In genomic region chr12:65567820-65568219, GRCh38 we compare ENCODE assay signal across 21 cellular contexts.
"Had no signal": no experiment of that assay in that cellular context is flagged by ENCODE, and none has a peak within 500 bp of the region (broad histone marks: within the 10 kb centered on the region; RNA-seq: fewer than 3 reads in every experiment).

No MANE protein-coding gene starts in this region.

- H3K9me3 ChIP-seq: ascending aorta, colonic mucosa, right lobe of liver, upper lobe of right lung had no signal

- H3K36me3 ChIP-seq: ascending aorta, colonic mucosa, right lobe of liver, upper lobe of right lung had no signal

- H3K27ac ChIP-seq: ascending aorta, colonic mucosa, right lobe of liver, upper lobe of right lung had no signal

- H3K9me3 Mint-ChIP-seq: activated CD4-positive, alpha-beta memory T cell treated with anti-CD3 and anti-CD28 coated beads for 36 hours; activated naive CD4-positive, alpha-beta T cell treated with anti-CD3 and anti-CD28 coated beads, Interleukin-2, amount 10 ng/mL, durations not matched to agents 7 days and 5 days; activated T-helper 2 cell treated with anti-CD3 and anti-CD28 coated beads, Interferon-gamma antibody, Interleukin-2, Interleukin-4, amounts not matched to agents 10 μg/mL and 5 μg/mL and 100 μg/mL, durations not matched to agents 14 hours and 24 hours and 36 hours; neural crest cell had no signal

- H3K27ac Mint-ChIP-seq: activated CD4-positive, alpha-beta memory T cell treated with anti-CD3 and anti-CD28 coated beads for 36 hours; activated CD8-positive, alpha-beta memory T cell treated with anti-CD3 and anti-CD28 coated beads, Interleukin-2, amount 10 ng/mL, durations not matched to agents 7 days and 5 days; activated naive CD4-positive, alpha-beta T cell treated with anti-CD3 and anti-CD28 coated beads, Interleukin-2, amount 10 ng/mL, durations not matched to agents 7 days and 5 days; activated T-helper 2 cell treated with anti-CD3 and anti-CD28 coated beads, Interferon-gamma antibody, Interleukin-2, Interleukin-4, amounts not matched to agents 10 μg/mL and 5 μg/mL and 100 μg/mL, durations not matched to agents 14 hours and 24 hours and 36 hours; immature natural killer cell had no signal

- H3K27me3 Mint-ChIP-seq: activated CD8-positive, alpha-beta memory T cell treated with anti-CD3 and anti-CD28 coated beads, Interleukin-2, amount 10 ng/mL, durations not matched to agents 7 days and 5 days had no signal

- H3K4me1 Mint-ChIP-seq: activated CD8-positive, alpha-beta memory T cell treated with anti-CD3 and anti-CD28 coated beads, Interleukin-2, amount 10 ng/mL, durations not matched to agents 7 days and 5 days; activated naive CD4-positive, alpha-beta T cell treated with anti-CD3 and anti-CD28 coated beads, Interleukin-2, amount 10 ng/mL, durations not matched to agents 7 days and 5 days; immature natural killer cell had no signal

- H3K4me1 ChIP-seq: ascending aorta, colonic mucosa, right lobe of liver, upper lobe of right lung had no signal

- H3K27me3 ChIP-seq: ascending aorta, colonic mucosa, right lobe of liver had no signal

- H3K36me3 Mint-ChIP-seq: activated CD4-positive, alpha-beta memory T cell treated with anti-CD3 and anti-CD28 coated beads for 36 hours; activated CD8-positive, alpha-beta memory T cell treated with anti-CD3 and anti-CD28 coated beads, Interleukin-2, amount 10 ng/mL, durations not matched to agents 7 days and 5 days; activated naive CD4-positive, alpha-beta T cell treated with anti-CD3 and anti-CD28 coated beads, Interleukin-2, amount 10 ng/mL, durations not matched to agents 7 days and 5 days; immature natural killer cell had no signal

- H3K4me3 ChIP-seq: ascending aorta, colonic mucosa, lung, right lobe of liver, smooth muscle cell, upper lobe of right lung had no signal

- H3K4me3 Mint-ChIP-seq: activated CD4-positive, alpha-beta memory T cell treated with anti-CD3 and anti-CD28 coated beads for 36 hours; activated CD8-positive, alpha-beta memory T cell treated with anti-CD3 and anti-CD28 coated beads, Interleukin-2, amount 10 ng/mL, durations not matched to agents 7 days and 5 days; activated naive CD4-positive, alpha-beta T cell treated with anti-CD3 and anti-CD28 coated beads, Interleukin-2, amount 10 ng/mL, durations not matched to agents 7 days and 5 days; immature natural killer cell; neural crest cell had no signal

- ATAC-seq: activated CD8-positive, alpha-beta memory T cell treated with anti-CD3 and anti-CD28 coated beads, Interleukin-2, amount 10 ng/mL, durations not matched to agents 7 days and 5 days; right lobe of liver; stimulated activated naive CD8-positive, alpha-beta T cell treated with anti-CD3 and anti-CD28 coated beads, Interleukin-15, Interleukin-2, amounts not matched to agents 100 U/mL and 50 U/mL, for 24 hours; upper lobe of right lung had no signal

- DNase-seq: activated CD4-positive, alpha-beta memory T cell treated with anti-CD3 and anti-CD28 coated beads for 36 hours; activated CD4-positive, alpha-beta T cell treated with anti-CD3 and anti-CD28 coated beads for 1 hour; activated CD8-positive, alpha-beta memory T cell treated with anti-CD3 and anti-CD28 coated beads, Interleukin-2, amount 10 ng/mL, durations not matched to agents 7 days and 5 days; activated naive CD4-positive, alpha-beta T cell treated with anti-CD3 and anti-CD28 coated beads, Interleukin-2, amount 10 ng/mL, durations not matched to agents 7 days and 5 days; activated T-cell treated with anti-CD3 and anti-CD28 coated beads, Interleukin-2, amount 50 U/mL, for 1 hour; caudate nucleus; colonic mucosa; effector CD8-positive, alpha-beta T cell; head of caudate nucleus; immature natural killer cell; right lobe of liver; stimulated activated CD4-positive, alpha-beta T cell treated with anti-CD3 and anti-CD28 coated beads, Interleukin-4, amount 100 ng/mL, for 4 hours; stimulated activated CD8-positive, alpha-beta memory T cell treated with anti-CD3 and anti-CD28 coated beads, Interleukin-4, amount 100 ng/mL, for 48 hours; stimulated activated naive CD8-positive, alpha-beta T cell treated with anti-CD3 and anti-CD28 coated beads, Interleukin-15, Interleukin-2, amounts not matched to agents 100 U/mL and 50 U/mL, for 24 hours; T1000; upper lobe of right lung had no signal
